ENCODE assay signal across 10 cellular contexts in genomic region chr9:20940447-20941176, GRCh38.
DNase-seq lines count a peak whose midpoint lies in the region; ATAC-seq and TF ChIP-seq lines count a peak whose summit lies in the region.
"Had no signal": no experiment of that assay in that cellular context is flagged by ENCODE, and none has a peak within 500 bp of the region (broad histone marks: within the 10 kb centered on the region; RNA-seq: fewer than 3 reads in every experiment).

No MANE protein-coding gene starts in this region.

- no peaks in the 10 kb centered on the region for H3K27me3 ChIP-seq in RWPE2 (ENCODE audit: insufficient read depth, poor library complexity, severe bottlenecking)
- H3K27me3 ChIP-seq: BLaER1, SJSA1 had no signal

- no peak overlapping the region for H3K4me3 ChIP-seq in RWPE2 (ENCODE audit: severe bottlenecking)
- H3K4me3 ChIP-seq: BLaER1, SJSA1 had no signal

- H3K36me3 ChIP-seq in RWPE2 (ENCODE audit: low read depth), result peaks cover 5% of the 10 kb centered on the region; the same call in 1 of the 2 replicates
- H3K36me3 ChIP-seq: BLaER1, SJSA1 had no signal

- no peaks in the 10 kb centered on the region for H3K4me1 ChIP-seq in RWPE2 (ENCODE audit: insufficient read depth, poor library complexity, severe bottlenecking)
- H3K4me1 ChIP-seq: BLaER1, SJSA1 had no signal

- peaks cover 0 to 2% of the 10 kb centered on the region in 2 donors for H3K4me1 Mint-ChIP-seq in stimulated activated naive B cell treated with anti-CD40 and anti-IgM and Interleukin-4, amounts not matched to agents 10 μg/mL and 1 μg/mL and 100 μg/mL, for 72 hours
- H3K4me1 Mint-ChIP-seq in MCF 10A (ENCODE audit: insufficient read depth, unreplicated experiment), result no peaks in the 10 kb centered on the region

- CTCF ChIA-PET in MCF 10A (lab: Yijun Ruan, JAX), result interaction anchor here (0.6 to 2.3 kb wide), 10 partner anchors 9 to 1252 kb away, joined by 3 to 28 read pairs (median 4); partner anchors contain the start of gene MLLT3

- intact Hi-C loops in Right ventricle myocardium superior (cut with DNase I) (loop anchor here (2.0 to 10.0 kb wide), 4 partner anchors 164 to 1013 kb away; partner anchors contain the start of gene MLLT3), cardiac septum (cut with DNase I) (loop anchor here (2.0 to 5.0 kb wide), 3 partner anchors 313 to 1014 kb away; no protein-coding TSS in a partner anchor), MCF 10A (cut with micrococcal nuclease) (loop anchor here (1.0 to 2.0 kb wide), 3 partner anchors 315 to 1014 kb away; no protein-coding TSS in a partner anchor)

- DNase-seq in Right ventricle myocardium superior (no peak), cardiac septum (ENCODE audit: low spot score) (no peak), RWPE2 (ENCODE audit: low spot score) (no peak), NCI-H1105 treated with DMSO at 0.1 percent for 48 hours (lab: John Stamatoyannopoulos, UW) (no peak), MCF 10A (ENCODE audit: unreplicated experiment) (no peak), NCI-H524 treated with DMSO at 0.1 percent for 48 hours (lab: John Stamatoyannopoulos, UW) (no peak)
- DNase-seq in stimulated activated naive B cell treated with anti-CD40 and anti-IgM and Interleukin-4, amounts not matched to agents 10 μg/mL and 1 μg/mL and 100 μg/mL, for 72 hours, result no peak

- ATAC-seq in Right ventricle myocardium superior (ENCODE audit: poor library complexity) (peak; percentile 29), HG02759 (IDR thresholded peaks at IDR 0.05; ENCODE audit: unreplicated experiment) (peak; percentile 38), RWPE2 (ENCODE audit: low read depth) (peak; percentile 58)
- peak; percentile 42 to 44 for ATAC-seq in stimulated activated naive B cell treated with anti-CD40 and anti-IgM and Interleukin-4, amounts not matched to agents 10 μg/mL and 1 μg/mL and 100 μg/mL, for 72 hours (replicated peaks)

- H3K36me3 Mint-ChIP-seq in stimulated activated naive B cell treated with anti-CD40 and anti-IgM and Interleukin-4, amounts not matched to agents 10 μg/mL and 1 μg/mL and 100 μg/mL, for 72 hours, result peaks cover 4 to 9% of the 10 kb centered on the region in 2 donors
- H3K36me3 Mint-ChIP-seq in MCF 10A (ENCODE audit: insufficient read depth, unreplicated experiment), result no peaks in the 10 kb centered on the region

- TF ChIP-seq CTCF in RWPE2 (IDR thresholded peaks at IDR 0.05; ENCODE audit: poor library complexity, severe bottlenecking), result no peak
- TF ChIP-seq CTCF in MCF 10A (IDR thresholded peaks at IDR 0.05; ENCODE audit: unreplicated experiment), result no peak

- no peak overlapping the region for H3K27ac ChIP-seq in RWPE2 (ENCODE audit: poor library complexity, severe bottlenecking)
- H3K27ac ChIP-seq: BLaER1, SJSA1 had no signal

- H3K27ac Mint-ChIP-seq in stimulated activated naive B cell treated with anti-CD40 and anti-IgM and Interleukin-4, amounts not matched to agents 10 μg/mL and 1 μg/mL and 100 μg/mL, for 72 hours, result no peak overlapping the region
- H3K27ac Mint-ChIP-seq in MCF 10A (ENCODE audit: low read depth, unreplicated experiment), result no peak overlapping the region

- no peaks in the 10 kb centered on the region for H3K27me3 Mint-ChIP-seq in stimulated activated naive B cell treated with anti-CD40 and anti-IgM and Interleukin-4, amounts not matched to agents 10 μg/mL and 1 μg/mL and 100 μg/mL, for 72 hours
- no peaks in the 10 kb centered on the region for H3K27me3 Mint-ChIP-seq in MCF 10A (ENCODE audit: insufficient read depth, unreplicated experiment)

- no peaks in the 10 kb centered on the region for H3K9me3 Mint-ChIP-seq in stimulated activated naive B cell treated with anti-CD40 and anti-IgM and Interleukin-4, amounts not matched to agents 10 μg/mL and 1 μg/mL and 100 μg/mL, for 72 hours
- no peaks in the 10 kb centered on the region for H3K9me3 Mint-ChIP-seq in MCF 10A (ENCODE audit: unreplicated experiment)

- POLR2A ChIA-PET in MCF 10A (lab: Yijun Ruan, JAX), result interaction anchor here (0.5 to 1.3 kb wide), 3 partner anchors 23 to 586 kb away, joined by 5 to 8 read pairs (median 5); no protein-coding TSS in a partner anchor

- no TSS peak for BruUV-seq in MCF 10A (replicated peaks; lab: Mats Ljungman, UMichigan)

- H3K4me3 Mint-ChIP-seq in stimulated activated naive B cell treated with anti-CD40 and anti-IgM and Interleukin-4, amounts not matched to agents 10 μg/mL and 1 μg/mL and 100 μg/mL, for 72 hours, result no peak overlapping the region
- H3K4me3 Mint-ChIP-seq in MCF 10A (ENCODE audit: unreplicated experiment), result no peak overlapping the region

- no peaks in the 10 kb centered on the region for H3K9me3 ChIP-seq in RWPE2 (ENCODE audit: severe bottlenecking)
- H3K9me3 ChIP-seq: BLaER1, SJSA1 had no signal
